Comparison of ENCODE assay signal across 8 cellular contexts in the genomic region with DNA sequence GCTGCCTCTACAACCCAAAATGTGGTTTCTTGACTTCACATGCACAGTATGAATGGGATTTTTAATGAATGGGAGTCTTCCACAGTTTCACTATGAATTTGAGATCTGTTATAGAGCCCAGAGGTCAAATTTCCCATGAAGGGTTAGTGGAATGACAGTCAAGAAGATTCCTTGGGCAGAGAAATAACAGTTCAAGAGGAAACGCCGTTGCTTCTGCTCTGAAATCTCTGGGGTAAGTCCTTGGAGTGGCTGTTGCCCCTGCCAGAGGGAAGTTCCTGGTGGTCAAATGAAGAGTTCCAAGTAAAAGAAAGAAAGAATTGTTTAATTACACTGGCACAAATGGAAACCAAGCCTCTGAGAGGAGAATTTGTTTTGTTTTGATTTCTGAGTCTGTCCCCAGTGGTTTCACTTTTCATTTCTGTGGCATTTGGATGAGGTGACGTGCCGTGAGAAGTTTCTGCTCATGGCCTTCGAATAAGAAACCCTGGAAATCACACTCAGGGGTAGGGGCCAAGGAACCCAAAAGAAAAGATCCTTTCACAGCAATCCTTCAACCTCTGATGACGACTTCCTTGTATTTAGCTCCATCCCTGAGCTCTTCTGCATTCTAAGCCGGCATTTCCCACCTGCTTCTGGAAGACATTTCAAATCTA.
A peak's percentile ranks its signal among the peaks of the same experiment; 100 is the strongest.
DNase-seq lines count a peak whose midpoint lies in the region; ATAC-seq and TF ChIP-seq lines count a peak whose summit lies in the region.

No MANE protein-coding gene starts in this region.

- H3K9me3 ChIP-seq in CD4-positive, alpha-beta T cell (ENCODE audit: control insufficient read depth, low read length) = no peaks in the 10 kb centered on the region
- H3K9me3 ChIP-seq in fibroblast of lung (ENCODE audit: control insufficient read depth, insufficient read depth, low read depth, low read length) (no peaks in the 10 kb centered on the region), thoracic aorta (no peaks in the 10 kb centered on the region)

- intact Hi-C loops in CD4-positive, alpha-beta T cell (cut with DNase I, micrococcal nuclease) = no loop called here

- H3K36me3 ChIP-seq in fibroblast of lung (ENCODE audit: control insufficient read depth, insufficient read depth, low read length) (no peaks in the 10 kb centered on the region), thoracic aorta (no peaks in the 10 kb centered on the region)

- peak overlapping the region; percentile 52 for H3K4me3 Mint-ChIP-seq in CD4-positive, alpha-beta T cell

- H3K4me2 ChIP-seq in fibroblast of lung (ENCODE audit: extremely low read depth, insufficient read depth, low read length) = peak overlapping the region; percentile 36

- H2AFZ ChIP-seq in fibroblast of lung (ENCODE audit: low read length) = peak overlapping the region; percentile 40

- no peak overlapping the region for H3K27ac Mint-ChIP-seq in CD4-positive, alpha-beta T cell

- no peak for TF ChIP-seq CTCF in CD4-positive, alpha-beta T cell (IDR thresholded peaks at IDR 0.05)
- TF ChIP-seq CTCF in fibroblast of lung (conservative IDR thresholded peaks at IDR 0.05 in 1 of 2, IDR thresholded peaks at IDR 0.05 in 1 of 2; ENCODE audit: low read depth in 1 of 2, low read length in 2 of 2) (no peak), thoracic aorta (IDR thresholded peaks at IDR 0.05) (peak; percentile 8)

- ATAC-seq in CD4-positive, alpha-beta T cell (ENCODE audit: poor library complexity) = no peak
- ATAC-seq in GM19452 (IDR thresholded peaks at IDR 0.05; ENCODE audit: unreplicated experiment) = peak; percentile 81
- ATAC-seq in HG03575 (IDR thresholded peaks at IDR 0.05; ENCODE audit: extremely low read depth, insufficient number of reproducible peaks, low FRiP score, unreplicated experiment) = peak; percentile 65
- no peak for ATAC-seq in thoracic aorta (ENCODE audit: insufficient number of reproducible peaks, low FRiP score, low read depth)

- no peaks in the 10 kb centered on the region for H3K36me3 Mint-ChIP-seq in CD4-positive, alpha-beta T cell (ENCODE audit: low read depth)

- H3K9me3 Mint-ChIP-seq in CD4-positive, alpha-beta T cell = no peaks in the 10 kb centered on the region

- no peak for DNase-seq in CD4-positive, alpha-beta T cell
- DNase-seq in fibroblast of lung (ENCODE audit: low read depth in 2 of 2) = peak in 1 of 2 donors; percentile 15
- DNase-seq in thoracic aorta (ENCODE audit: low spot score) = no peak
- DNase-seq in NCI-H2196 treated with DMSO at 0.1 percent for 48 hours (lab: John Stamatoyannopoulos, UW; ENCODE audit: unreplicated experiment) = no peak
- no peak for DNase-seq in activated CD8-positive, alpha-beta memory T cell treated with anti-CD3 and anti-CD28 coated beads for 24 hours
- no peak for DNase-seq in HCEC 1CT

- CTCF ChIA-PET in CD4-positive, alpha-beta T cell (lab: Charles Lee) = no interaction called here

- no peak overlapping the region for H3K27ac ChIP-seq in CD4-positive, alpha-beta T cell (ENCODE audit: low read depth, low read length)
- peak overlapping the region; percentile 1 for H3K27ac ChIP-seq in fibroblast of lung (ENCODE audit: insufficient read depth, low read length)
- peak overlapping the region; percentile 49 to 65 for H3K27ac ChIP-seq in thoracic aorta

- H3K4me3 ChIP-seq in fibroblast of lung (replicated peaks in 1 of 4; ENCODE audit: control extremely low read depth in 1 of 4, insufficient read depth in 1 of 4, low read depth in 3 of 4, low read length in 4 of 4) (peak overlapping the region in 3 of 4 experiments; percentile 5 to 25 (median 12)), thoracic aorta (peak overlapping the region; percentile 65)

- H3K4me1 ChIP-seq in fibroblast of lung (ENCODE audit: control insufficient read depth, extremely low read depth, insufficient read depth, low read length) (peaks cover 6% of the 10 kb centered on the region), thoracic aorta (ENCODE audit: control insufficient read depth in 1 of 2, low read depth in 2 of 2) (peaks cover 6 to 16% of the 10 kb centered on the region in 2 donors)

- peaks cover 16% of the 10 kb centered on the region for H3K4me1 Mint-ChIP-seq in CD4-positive, alpha-beta T cell (ENCODE audit: low read depth)

- POLR2A ChIA-PET in CD4-positive, alpha-beta T cell (lab: Charles Lee) = no interaction called here

- H3K79me2 ChIP-seq in fibroblast of lung (ENCODE audit: control insufficient read depth, insufficient read depth, low read length) = no peaks in the 10 kb centered on the region

- H3K27me3 Mint-ChIP-seq in CD4-positive, alpha-beta T cell = no peaks in the 10 kb centered on the region

- H4K20me1 ChIP-seq in fibroblast of lung (ENCODE audit: control insufficient read depth, extremely low read depth, insufficient read depth, low read length) = no peaks in the 10 kb centered on the region

- H3K27me3 ChIP-seq in CD4-positive, alpha-beta T cell (ENCODE audit: control insufficient read depth, insufficient read depth, low read length) = no peaks in the 10 kb centered on the region
- no peaks in the 10 kb centered on the region for H3K27me3 ChIP-seq in fibroblast of lung (ENCODE audit: control insufficient read depth, insufficient read depth, low read length)
- no peaks in the 10 kb centered on the region for H3K27me3 ChIP-seq in thoracic aorta (replicated peaks; ENCODE audit: insufficient read depth)

- H3K9ac ChIP-seq in fibroblast of lung (ENCODE audit: insufficient read depth, low read length) = no peak overlapping the region

Comparison
In these comparisons a context has a peak if more than half of its experiments do, and no peak if none do; other contexts are left out.
1. ATAC-seq: peak in GM19452 (single experiment) and HG03575 (single experiment); none in CD4-positive, alpha-beta T cell (single experiment) and thoracic aorta (single experiment).